8 cellular contexts compared by ENCODE assay signal in genomic region chr11:65857500-65858353, GRCh38. TPM values are rescaled to one million over a fixed set of nuclear protein-coding genes. Genes with fewer than 3 reads are reported as not detected.
A peak's percentile ranks its signal among the peaks of the same experiment; 100 is the strongest.
DNase-seq lines count a peak whose midpoint lies in the region; ATAC-seq and TF ChIP-seq lines count a peak whose summit lies in the region.

TSS of gene CFL1 (minus strand) at chr11:65858180. CDS start at chr11:65858099, 81 bp downstream.

- peak; percentile 80 to 99 (median 93) for TF ChIP-seq POLR2A in esophagus squamous epithelium (IDR thresholded peaks at IDR 0.05)

- peak within 1 kb of the TSS; percentile 96 to 98 (median 97) for H3K27ac ChIP-seq in esophagus squamous epithelium

- peak in 2 of 6 experiments; percentile 5 to 42 for TF ChIP-seq CTCF in esophagus squamous epithelium (IDR thresholded peaks at IDR 0.05)

- peaks cover 31 to 50% (median 41%) of the 10 kb centered on the region in 3 donors for H3K36me3 ChIP-seq in esophagus squamous epithelium

- H3K27ac Mint-ChIP-seq in naive B cell: peak within 1 kb of the TSS; percentile 93 to 98 (median 97)
- peak within 1 kb of the TSS; percentile 97 for H3K27ac Mint-ChIP-seq in stimulated activated effector memory CD8-positive, alpha-beta T cell treated with anti-CD3 and anti-CD28 coated beads, Interleukin-12 subunit alpha, Interleukin-12 subunit beta, amount 100 ng/mL, for 72 hours

- peaks cover 6 to 22% of the 10 kb centered on the region in 2 donors for H3K36me3 Mint-ChIP-seq in naive B cell
- H3K36me3 Mint-ChIP-seq in stimulated activated effector memory CD8-positive, alpha-beta T cell treated with anti-CD3 and anti-CD28 coated beads, Interleukin-12 subunit alpha, Interleukin-12 subunit beta, amount 100 ng/mL, for 72 hours: peaks cover 98% of the 10 kb centered on the region

- H3K27me3 ChIP-seq in esophagus squamous epithelium: no peaks in the 10 kb centered on the region

- H3K4me3 Mint-ChIP-seq in naive B cell: peak within 1 kb of the TSS; percentile 91 to 99 (median 96)
- H3K4me3 Mint-ChIP-seq in stimulated activated effector memory CD8-positive, alpha-beta T cell treated with anti-CD3 and anti-CD28 coated beads, Interleukin-12 subunit alpha, Interleukin-12 subunit beta, amount 100 ng/mL, for 72 hours: peak within 1 kb of the TSS; percentile 97

- peaks cover 44 to 65% (median 62%) of the 10 kb centered on the region in 3 donors for H3K4me1 Mint-ChIP-seq in naive B cell
- H3K4me1 Mint-ChIP-seq in stimulated activated effector memory CD8-positive, alpha-beta T cell treated with anti-CD3 and anti-CD28 coated beads, Interleukin-12 subunit alpha, Interleukin-12 subunit beta, amount 100 ng/mL, for 72 hours: peaks cover 70% of the 10 kb centered on the region

- peaks cover 27 to 80% (median 34%) of the 10 kb centered on the region in 3 donors for H3K4me1 ChIP-seq in esophagus squamous epithelium

- peak within 1 kb of the TSS; percentile 83 to 94 (median 86) for H3K4me3 ChIP-seq in esophagus squamous epithelium

- H3K27me3 Mint-ChIP-seq in naive B cell: no peaks in the 10 kb centered on the region

- intact Hi-C loops in esophagus squamous epithelium (cut with DNase I): no loop called here

- 4% methylated on average over 4 of the region's 121 CpGs; no CpG with 5 or more reads in 1 of the 2 donors for WGBS in esophagus squamous epithelium, 2 donors

- no peaks in the 10 kb centered on the region for H3K9me3 ChIP-seq in esophagus squamous epithelium

- DNase-seq in DMS153 treated with DMSO at 0.1 percent for 48 hours (lab: John Stamatoyannopoulos, UW; ENCODE audit: unreplicated experiment): peak; percentile 97
- peak; percentile 99 for DNase-seq in KG1 (lab: John Stamatoyannopoulos, UW)
- DNase-seq in RPMI7951 (ENCODE audit: low read depth): peak; percentile 98
- peak; percentile 97 for DNase-seq in activated T-helper 1 cell treated with Interleukin-2 at 50 U/mL for 16 hours (ENCODE audit: low read depth)
- peak; percentile 87 for DNase-seq in esophagus squamous epithelium (lab: John Stamatoyannopoulos, UW)
- peak; percentile 98 for DNase-seq in naive B cell
- peak; percentile 91 to 97 for DNase-seq in stimulated activated effector memory CD8-positive, alpha-beta T cell treated with anti-CD3 and anti-CD28 coated beads, Interleukin-12 subunit alpha, Interleukin-12 subunit beta, amount 100 ng/mL, for 72 hours (ENCODE audit: low spot score in 2 of 2)

- H3K9me3 Mint-ChIP-seq in naive B cell: no peaks in the 10 kb centered on the region
- H3K9me3 Mint-ChIP-seq in stimulated activated effector memory CD8-positive, alpha-beta T cell treated with anti-CD3 and anti-CD28 coated beads, Interleukin-12 subunit alpha, Interleukin-12 subunit beta, amount 100 ng/mL, for 72 hours: no peaks in the 10 kb centered on the region

- ATAC-seq in GM21717 (IDR thresholded peaks at IDR 0.05; ENCODE audit: unreplicated experiment) (peak; percentile 28), naive B cell (ENCODE audit: low read depth in 2 of 2) (peak; percentile 64 to 65)
- ATAC-seq in stimulated activated effector memory CD8-positive, alpha-beta T cell treated with anti-CD3 and anti-CD28 coated beads, Interleukin-12 subunit alpha, Interleukin-12 subunit beta, amount 100 ng/mL, for 72 hours: peak; percentile 77

RNA-seq across cellular contexts. Expression of gene CFL1, which starts in this region (rescaled TPM):
- 2,043 and 2,212 TPM in 2 replicates for total RNA-seq in RPMI7951 (2014; rRNA removed; shearing (Covaris generic))
- total RNA-seq in esophagus squamous epithelium: 100 to 1,000 TPM; 453 to 833 (median 750) TPM
- 1,000 to 10,000 TPM; 1,822 to 2,570 (median 2,214) TPM for polyA plus RNA-seq in naive B cell (ENCODE audit: low read depth in 6 of 6)

Comparison
In these comparisons a context has a peak if more than half of its experiments do, and no peak if none do; other contexts are left out.
1. Peak in every context shown above with its lines: DNase-seq, ATAC-seq, H3K4me3 ChIP-seq and H3K27ac ChIP-seq.